ENCODE assay signal across 1 cellular context in genomic region chr1:54886724-54887664, GRCh38.
TF ChIP-seq lines count a peak whose summit lies in the region.

DHCR24 (minus strand) TSS chr1:54887195; CDS start chr1:54887119, 76 bp downstream.

TF ChIP-seq in K562, 482 proteins besides CTCF, POLR2A, EP300 and RAD21 (continued from another document and continues in another):
- TF ChIP-seq ZNF407 (IDR thresholded peaks at IDR 0.05; ENCODE audit: low read depth), result no peak
- no peak for TF ChIP-seq SMAD1 (IDR thresholded peaks at IDR 0.05; ENCODE audit: low read depth, low read length, partially characterized antibody)
- TF ChIP-seq KDM5B (IDR thresholded peaks at IDR 0.05; ENCODE audit: insufficient replicate concordance, low read depth, low read length), result peak; percentile 91
- TF ChIP-seq ZNF518B (CRISPR knock-in tag; IDR thresholded peaks at IDR 0.05), result no peak
- TF ChIP-seq EP400 (IDR thresholded peaks at IDR 0.05), result peak; percentile 75; the same call in 1 of the 2 replicates
- TF ChIP-seq E2F3 (CRISPR knock-in tag; IDR thresholded peaks at IDR 0.05), result peak; percentile 62; the same call in 1 of the 2 replicates
- TF ChIP-seq ZNF41 (CRISPR knock-in tag; conservative IDR thresholded peaks at IDR 0.05), result no peak
- TF ChIP-seq L3MBTL2 (IDR thresholded peaks at IDR 0.05), result peak; percentile 83
- no peak for TF ChIP-seq ZBTB33 (CRISPR knock-in tag; IDR thresholded peaks at IDR 0.05)
- TF ChIP-seq ZNF277 (CRISPR knock-in tag; IDR thresholded peaks at IDR 0.05; ENCODE audit: borderline replicate concordance), result no peak
- no peak for TF ChIP-seq FOSL1 (tag; conservative IDR thresholded peaks at IDR 0.05)
- TF ChIP-seq RBM22 (IDR thresholded peaks at IDR 0.05; ENCODE audit: low read depth, low read length, poor library complexity, severe bottlenecking), result no peak
- peak; percentile 54 for TF ChIP-seq FUS (optimal IDR thresholded peaks at IDR 0.05; ENCODE audit: low read depth, low read length)
- TF ChIP-seq E2F8 (IDR thresholded peaks at IDR 0.05; ENCODE audit: low read depth, partially characterized antibody), result no peak
- no peak for TF ChIP-seq ZNF146 (CRISPR knock-in tag; IDR thresholded peaks at IDR 0.05; ENCODE audit: unreplicated experiment)
- peak; percentile 86 for TF ChIP-seq VEZF1 (CRISPR knock-in tag; IDR thresholded peaks at IDR 0.05)
- TF ChIP-seq PHB (CRISPR knock-in tag; IDR thresholded peaks at IDR 0.05), result no peak
- no peak for TF ChIP-seq CTCFL (IDR thresholded peaks at IDR 0.05; ENCODE audit: borderline replicate concordance, insufficient read depth, low read depth, low read length, poor library complexity, severe bottlenecking)
- TF ChIP-seq KDM2B (CRISPR knock-in tag; IDR thresholded peaks at IDR 0.05), result peak; percentile 35; the same call in 1 of the 2 replicates
- no peak for TF ChIP-seq CLOCK (CRISPR knock-in tag; IDR thresholded peaks at IDR 0.05; ENCODE audit: borderline replicate concordance)
- TF ChIP-seq MXI1 (IDR thresholded peaks at IDR 0.05; ENCODE audit: low read depth, low read length), result peak; percentile 36; the same call in 1 of the 2 replicates
- TF ChIP-seq MCM3 (IDR thresholded peaks at IDR 0.05), result no peak
- TF ChIP-seq SIX5 (IDR thresholded peaks at IDR 0.05; ENCODE audit: borderline replicate concordance in 1 of 2, insufficient read depth in 1 of 2, low read depth in 1 of 2, low read length in 2 of 2), result no peak
- no peak for TF ChIP-seq ESRRB (CRISPR knock-in tag; IDR thresholded peaks at IDR 0.05; ENCODE audit: borderline replicate concordance)
- no peak for TF ChIP-seq ZNF347 (CRISPR knock-in tag; IDR thresholded peaks at IDR 0.05; ENCODE audit: low read depth)
- TF ChIP-seq KDM4B (IDR thresholded peaks at IDR 0.05; ENCODE audit: borderline replicate concordance in 2 of 2, low read depth in 1 of 2), result no peak
- TF ChIP-seq GTF2B (IDR thresholded peaks at IDR 0.05; ENCODE audit: extremely low read depth, insufficient read length), result no peak
- no peak for TF ChIP-seq XRCC3 (IDR thresholded peaks at IDR 0.05)
